Comparison of ENCODE assay signal across 26 cellular contexts in the genomic region with DNA sequence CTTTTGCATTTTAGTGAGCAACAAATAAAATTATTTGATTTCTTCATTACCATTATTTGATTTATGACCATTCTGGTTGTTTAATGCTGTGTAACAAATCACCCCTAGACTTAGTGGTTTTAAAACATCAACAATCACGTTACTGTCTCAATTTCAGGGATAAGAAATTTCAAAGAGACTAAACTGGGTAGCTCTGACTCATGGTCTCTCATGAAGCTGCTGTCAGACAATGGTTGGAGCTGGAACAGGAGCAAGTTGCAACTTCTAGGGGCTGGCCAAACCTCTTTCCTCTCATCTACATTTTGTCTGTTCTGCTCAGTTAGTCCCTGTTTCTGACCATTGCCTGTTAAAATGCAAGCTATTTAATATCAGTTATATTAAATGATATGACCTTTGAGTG.
"Had no signal": no experiment of that assay in that cellular context is flagged by ENCODE, and none has a peak within 500 bp of the region (broad histone marks: within the 10 kb centered on the region; RNA-seq: fewer than 3 reads in every experiment).

No MANE protein-coding gene starts in this region.

- H3K79me2 ChIP-seq: hepatocyte had no signal

- DNase-seq: dermis blood vessel endothelial cell; effector memory CD4-positive, alpha-beta T cell; erythroblast; esophagus squamous epithelium; foreskin fibroblast; heart left ventricle; kidney; mesendoderm; midbrain; naive thymus-derived CD4-positive, alpha-beta T cell; nephron progenitor cell; nucleus accumbens; sigmoid colon; spleen; stimulated activated naive B cell treated with anti-CD40 and anti-IgM and Interleukin-4, amounts not matched to agents 10 μg/mL and 1 μg/mL and 100 μg/mL, for 72 hours; upper lobe of left lung had no signal

- H3K4me3 ChIP-seq: coronary artery, esophagus squamous epithelium, gastroesophageal sphincter, heart left ventricle, hepatocyte, lung, prostate gland, right atrium auricular region, sigmoid colon, spleen, thoracic aorta, tibial nerve, upper lobe of left lung had no signal

- H3K27ac ChIP-seq: coronary artery, esophagus squamous epithelium, gastroesophageal sphincter, heart left ventricle, hepatocyte, prostate gland, right atrium auricular region, sigmoid colon, spleen, thoracic aorta, tibial nerve, upper lobe of left lung had no signal

- H3K9me3 ChIP-seq: esophagus squamous epithelium, prostate gland, right atrium auricular region, sigmoid colon, thoracic aorta, upper lobe of left lung had no signal

- FAIRE-seq: endothelial cell of umbilical vein, kidney had no signal

- ATAC-seq: gastroesophageal sphincter; heart left ventricle; left lobe of liver; naive thymus-derived CD4-positive, alpha-beta T cell; stimulated activated naive B cell treated with anti-CD40 and anti-IgM and Interleukin-4, amounts not matched to agents 10 μg/mL and 1 μg/mL and 100 μg/mL, for 72 hours had no signal

- H3K4me2 ChIP-seq: hepatocyte had no signal

- H3K27me3 ChIP-seq: esophagus squamous epithelium, gastroesophageal sphincter, heart left ventricle, hepatocyte, right atrium auricular region, sigmoid colon, spleen, tibial nerve, upper lobe of left lung had no signal

- H2AFZ ChIP-seq: hepatocyte had no signal

- H3K4me1 ChIP-seq: esophagus squamous epithelium, gastroesophageal sphincter, heart left ventricle, prostate gland, right atrium auricular region, sigmoid colon, spleen, tibial nerve, upper lobe of left lung had no signal

- H3K36me3 ChIP-seq: esophagus squamous epithelium, gastroesophageal sphincter, heart left ventricle, prostate gland, right atrium auricular region, sigmoid colon, spleen, thoracic aorta, tibial nerve, upper lobe of left lung had no signal
